9 cellular contexts compared by ENCODE assay signal in genomic region chr2:201452856-201453643, GRCh38. TPM values are rescaled to one million over a fixed set of nuclear protein-coding genes. Genes with fewer than 3 reads are reported as not detected.
A peak's percentile ranks its signal among the peaks of the same experiment; 100 is the strongest.
DNase-seq lines count a peak whose midpoint lies in the region; ATAC-seq lines count a peak whose summit lies in the region.
"Had no signal": no experiment of that assay in that cellular context is flagged by ENCODE, and none has a peak within 500 bp of the region (broad histone marks: within the 10 kb centered on the region; RNA-seq: fewer than 3 reads in every experiment).

No MANE protein-coding gene starts in this region.

- peak overlapping the region; percentile 95 for H3K4me3 Mint-ChIP-seq in activated CD4-positive, alpha-beta T cell treated with anti-CD3 and anti-CD28 coated beads for 36 hours
- H3K4me3 Mint-ChIP-seq in activated T-helper 17 cell treated with anti-CD3 and anti-CD28 coated beads, Interleukin-2, amount 50 U/mL, for 72 hours: peak overlapping the region; percentile 98
- H3K4me3 Mint-ChIP-seq in immature natural killer cell: peak overlapping the region; percentile 81 to 90 (median 87)
- H3K4me3 Mint-ChIP-seq in stimulated activated naive B cell treated with anti-CD40 and anti-IgM and Interleukin-4, amounts not matched to agents 10 μg/mL and 1 μg/mL and 100 μg/mL, for 72 hours: peak overlapping the region; percentile 13 to 100

- no peak for DNase-seq in activated CD4-positive, alpha-beta T cell treated with anti-CD3 and anti-CD28 coated beads for 36 hours
- DNase-seq in activated CD4-positive, alpha-beta T cell treated with anti-CD3 and anti-CD28 coated beads, Interleukin-2, amount 50 U/mL, for 4 hours: no peak
- DNase-seq in immature natural killer cell (no peak), occipital lobe (lab: John Stamatoyannopoulos, UW) (no peak), COLO668 (lab: John Stamatoyannopoulos, UW; ENCODE audit: unreplicated experiment) (no peak)
- no peak for DNase-seq in stimulated activated naive B cell treated with anti-CD40 and anti-IgM and Interleukin-4, amounts not matched to agents 10 μg/mL and 1 μg/mL and 100 μg/mL, for 72 hours
- no peak for DNase-seq in activated CD8-positive, alpha-beta memory T cell treated with anti-CD3 and anti-CD28 coated beads for 24 hours
- DNase-seq: stimulated activated CD4-positive, alpha-beta T cell treated with anti-CD3 and anti-CD28 coated beads, Interleukin-15, amount 100 ng/mL, for 24 hours had no signal

- peaks cover 30% of the 10 kb centered on the region for H3K4me1 Mint-ChIP-seq in activated CD4-positive, alpha-beta T cell treated with anti-CD3 and anti-CD28 coated beads for 36 hours
- H3K4me1 Mint-ChIP-seq in activated T-helper 17 cell treated with anti-CD3 and anti-CD28 coated beads, Interleukin-2, amount 50 U/mL, for 72 hours: peaks cover 11% of the 10 kb centered on the region
- peaks cover 20 to 42% of the 10 kb centered on the region in 2 donors for H3K4me1 Mint-ChIP-seq in immature natural killer cell
- peaks cover 9 to 24% of the 10 kb centered on the region in 2 donors for H3K4me1 Mint-ChIP-seq in stimulated activated naive B cell treated with anti-CD40 and anti-IgM and Interleukin-4, amounts not matched to agents 10 μg/mL and 1 μg/mL and 100 μg/mL, for 72 hours

- CTCF ChIA-PET in activated CD4-positive, alpha-beta T cell treated with anti-CD3 and anti-CD28 coated beads for 36 hours (lab: Charles Lee): interaction anchor here (0.8 to 1.7 kb wide), 5 partner anchors 10 to 199 kb away, joined by 3 to 7 read pairs (median 4); no protein-coding TSS in a partner anchor

- intact Hi-C loops in activated CD4-positive, alpha-beta T cell treated with anti-CD3 and anti-CD28 coated beads for 36 hours (cut with DNase I, micrococcal nuclease): loop anchor here (5.0 to 10.0 kb wide), 4 partner anchors 322 to 814 kb away; partner anchors contain the start of genes FZD7 (in 1 of the 2), HYCC2 (in 1 of the 2), NDUFB3 (in 1 of the 2) and NOP58 (in 1 of the 2)

- H3K9me3 Mint-ChIP-seq in activated CD4-positive, alpha-beta T cell treated with anti-CD3 and anti-CD28 coated beads for 36 hours (ENCODE audit: low read depth): no peaks in the 10 kb centered on the region
- H3K9me3 Mint-ChIP-seq in activated T-helper 17 cell treated with anti-CD3 and anti-CD28 coated beads, Interleukin-2, amount 50 U/mL, for 72 hours: no peaks in the 10 kb centered on the region
- no peaks in the 10 kb centered on the region for H3K9me3 Mint-ChIP-seq in immature natural killer cell
- H3K9me3 Mint-ChIP-seq in stimulated activated naive B cell treated with anti-CD40 and anti-IgM and Interleukin-4, amounts not matched to agents 10 μg/mL and 1 μg/mL and 100 μg/mL, for 72 hours: no peaks in the 10 kb centered on the region

- H3K36me3 Mint-ChIP-seq in activated CD4-positive, alpha-beta T cell treated with anti-CD3 and anti-CD28 coated beads for 36 hours (ENCODE audit: low read depth): peaks cover 4% of the 10 kb centered on the region
- peaks cover 26% of the 10 kb centered on the region for H3K36me3 Mint-ChIP-seq in activated T-helper 17 cell treated with anti-CD3 and anti-CD28 coated beads, Interleukin-2, amount 50 U/mL, for 72 hours (ENCODE audit: low read depth)
- H3K36me3 Mint-ChIP-seq in immature natural killer cell: peaks cover 0 to 8% (median 0%) of the 10 kb centered on the region in 3 donors
- peaks cover 0 to 6% of the 10 kb centered on the region in 2 donors for H3K36me3 Mint-ChIP-seq in stimulated activated naive B cell treated with anti-CD40 and anti-IgM and Interleukin-4, amounts not matched to agents 10 μg/mL and 1 μg/mL and 100 μg/mL, for 72 hours

- H3K27ac Mint-ChIP-seq in activated CD4-positive, alpha-beta T cell treated with anti-CD3 and anti-CD28 coated beads for 36 hours: no peak overlapping the region
- H3K27ac Mint-ChIP-seq in activated T-helper 17 cell treated with anti-CD3 and anti-CD28 coated beads, Interleukin-2, amount 50 U/mL, for 72 hours: no peak overlapping the region
- peak overlapping the region in 1 of 6 donors; percentile 36 for H3K27ac Mint-ChIP-seq in immature natural killer cell
- peak overlapping the region; percentile 86 for H3K27ac Mint-ChIP-seq in stimulated activated naive B cell treated with anti-CD40 and anti-IgM and Interleukin-4, amounts not matched to agents 10 μg/mL and 1 μg/mL and 100 μg/mL, for 72 hours

- no peaks in the 10 kb centered on the region for H3K27me3 Mint-ChIP-seq in activated CD4-positive, alpha-beta T cell treated with anti-CD3 and anti-CD28 coated beads for 36 hours
- H3K27me3 Mint-ChIP-seq in activated T-helper 17 cell treated with anti-CD3 and anti-CD28 coated beads, Interleukin-2, amount 50 U/mL, for 72 hours: no peaks in the 10 kb centered on the region
- peaks cover 0 to 4% (median 3%) of the 10 kb centered on the region in 3 donors for H3K27me3 Mint-ChIP-seq in immature natural killer cell (ENCODE audit: low read depth in 3 of 3)
- no peaks in the 10 kb centered on the region for H3K27me3 Mint-ChIP-seq in stimulated activated naive B cell treated with anti-CD40 and anti-IgM and Interleukin-4, amounts not matched to agents 10 μg/mL and 1 μg/mL and 100 μg/mL, for 72 hours

- POLR2A ChIA-PET in activated CD4-positive, alpha-beta T cell treated with anti-CD3 and anti-CD28 coated beads for 36 hours (lab: Charles Lee): interaction anchor here (0.7 kb wide), 2 partner anchors 189 to 299 kb away, joined by 3 to 4 read pairs; no protein-coding TSS in a partner anchor

- ATAC-seq in activated CD4-positive, alpha-beta T cell treated with anti-CD3 and anti-CD28 coated beads for 36 hours: no peak
- no peak for ATAC-seq in activated T-helper 17 cell treated with anti-CD3 and anti-CD28 coated beads, Interleukin-2, amount 50 U/mL, for 72 hours (replicated peaks)
- ATAC-seq in stimulated activated naive B cell treated with anti-CD40 and anti-IgM and Interleukin-4, amounts not matched to agents 10 μg/mL and 1 μg/mL and 100 μg/mL, for 72 hours (replicated peaks): no peak

RNA-seq across cellular contexts. Expression of gene STRADB, which starts 1.5 kb away (rescaled TPM):
- 10 to 100 TPM; 20.5 to 21.8 TPM for total RNA-seq in activated CD4-positive, alpha-beta T cell treated with anti-CD3 and anti-CD28 coated beads for 36 hours
- total RNA-seq in activated T-helper 17 cell treated with anti-CD3 and anti-CD28 coated beads, Interleukin-2, amount 50 U/mL, for 72 hours: 10 to 100 TPM; 13.6 to 14.5 TPM
- 10 to 100 TPM; 21.9 to 36.6 (median 32.5) TPM for polyA plus RNA-seq in immature natural killer cell
- total RNA-seq in occipital lobe: 106 TPM

RNA-seq across cellular contexts. Expression of gene TRAK2, which starts 1.8 kb away (rescaled TPM):
- 10 to 100 TPM; 22.5 to 25.6 TPM for total RNA-seq in activated CD4-positive, alpha-beta T cell treated with anti-CD3 and anti-CD28 coated beads for 36 hours
- 10 to 100 TPM; 23.2 to 27.0 TPM for total RNA-seq in activated T-helper 17 cell treated with anti-CD3 and anti-CD28 coated beads, Interleukin-2, amount 50 U/mL, for 72 hours
- polyA plus RNA-seq in immature natural killer cell: 10 to 100 TPM; 14.4 to 35.7 (median 18.7) TPM
- 47.3 TPM for total RNA-seq in occipital lobe
